1 cellular context compared by ENCODE assay signal in the genomic region with DNA sequence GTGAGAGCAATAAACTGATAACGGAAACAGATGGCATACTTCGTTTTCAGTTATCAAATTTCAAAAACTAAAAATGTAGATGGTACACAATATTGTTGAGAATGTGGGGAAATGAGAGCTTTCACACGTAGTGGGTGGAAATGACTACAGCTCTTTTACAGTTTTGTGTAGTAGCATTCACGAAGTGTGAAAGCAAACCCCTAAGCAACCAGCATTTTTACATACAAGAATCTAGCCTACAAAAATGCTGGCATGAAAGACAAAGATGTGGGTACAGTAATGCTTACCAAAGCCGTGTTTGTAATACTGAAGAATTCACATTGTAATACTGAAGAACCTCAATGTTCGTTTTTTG.
TF ChIP-seq lines count a peak whose summit lies in the region.

No MANE protein-coding gene starts in this region.

TF ChIP-seq in WTC11, 78 proteins besides CTCF, POLR2A, EP300 and RAD21 (continued from another document):
- TF ChIP-seq, protein P1, sequence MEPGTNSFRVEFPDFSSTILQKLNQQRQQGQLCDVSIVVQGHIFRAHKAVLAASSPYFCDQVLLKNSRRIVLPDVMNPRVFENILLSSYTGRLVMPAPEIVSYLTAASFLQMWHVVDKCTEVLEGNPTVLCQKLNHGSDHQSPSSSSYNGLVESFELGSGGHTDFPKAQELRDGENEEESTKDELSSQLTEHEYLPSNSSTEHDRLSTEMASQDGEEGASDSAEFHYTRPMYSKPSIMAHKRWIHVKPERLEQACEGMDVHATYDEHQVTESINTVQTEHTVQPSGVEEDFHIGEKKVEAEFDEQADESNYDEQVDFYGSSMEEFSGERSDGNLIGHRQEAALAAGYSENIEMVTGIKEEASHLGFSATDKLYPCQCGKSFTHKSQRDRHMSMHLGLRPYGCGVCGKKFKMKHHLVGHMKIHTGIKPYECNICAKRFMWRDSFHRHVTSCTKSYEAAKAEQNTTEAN (CRISPR knock-in tag; IDR thresholded peaks at IDR 0.05) = no peak
- no peak for TF ChIP-seq NFATC4 (CRISPR knock-in tag; IDR thresholded peaks at IDR 0.05)
- TF ChIP-seq FOXJ3 (CRISPR knock-in tag; IDR thresholded peaks at IDR 0.05; ENCODE audit: borderline replicate concordance) = no peak
- no peak for TF ChIP-seq NR1H2 (CRISPR knock-in tag; IDR thresholded peaks at IDR 0.05)
- no peak for TF ChIP-seq TEAD4 (CRISPR knock-in tag; IDR thresholded peaks at IDR 0.05)
- TF ChIP-seq, protein P2, sequence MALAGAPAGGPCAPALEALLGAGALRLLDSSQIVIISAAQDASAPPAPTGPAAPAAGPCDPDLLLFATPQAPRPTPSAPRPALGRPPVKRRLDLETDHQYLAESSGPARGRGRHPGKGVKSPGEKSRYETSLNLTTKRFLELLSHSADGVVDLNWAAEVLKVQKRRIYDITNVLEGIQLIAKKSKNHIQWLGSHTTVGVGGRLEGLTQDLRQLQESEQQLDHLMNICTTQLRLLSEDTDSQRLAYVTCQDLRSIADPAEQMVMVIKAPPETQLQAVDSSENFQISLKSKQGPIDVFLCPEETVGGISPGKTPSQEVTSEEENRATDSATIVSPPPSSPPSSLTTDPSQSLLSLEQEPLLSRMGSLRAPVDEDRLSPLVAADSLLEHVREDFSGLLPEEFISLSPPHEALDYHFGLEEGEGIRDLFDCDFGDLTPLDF (CRISPR knock-in tag; IDR thresholded peaks at IDR 0.05) = no peak
- TF ChIP-seq, protein P3, sequence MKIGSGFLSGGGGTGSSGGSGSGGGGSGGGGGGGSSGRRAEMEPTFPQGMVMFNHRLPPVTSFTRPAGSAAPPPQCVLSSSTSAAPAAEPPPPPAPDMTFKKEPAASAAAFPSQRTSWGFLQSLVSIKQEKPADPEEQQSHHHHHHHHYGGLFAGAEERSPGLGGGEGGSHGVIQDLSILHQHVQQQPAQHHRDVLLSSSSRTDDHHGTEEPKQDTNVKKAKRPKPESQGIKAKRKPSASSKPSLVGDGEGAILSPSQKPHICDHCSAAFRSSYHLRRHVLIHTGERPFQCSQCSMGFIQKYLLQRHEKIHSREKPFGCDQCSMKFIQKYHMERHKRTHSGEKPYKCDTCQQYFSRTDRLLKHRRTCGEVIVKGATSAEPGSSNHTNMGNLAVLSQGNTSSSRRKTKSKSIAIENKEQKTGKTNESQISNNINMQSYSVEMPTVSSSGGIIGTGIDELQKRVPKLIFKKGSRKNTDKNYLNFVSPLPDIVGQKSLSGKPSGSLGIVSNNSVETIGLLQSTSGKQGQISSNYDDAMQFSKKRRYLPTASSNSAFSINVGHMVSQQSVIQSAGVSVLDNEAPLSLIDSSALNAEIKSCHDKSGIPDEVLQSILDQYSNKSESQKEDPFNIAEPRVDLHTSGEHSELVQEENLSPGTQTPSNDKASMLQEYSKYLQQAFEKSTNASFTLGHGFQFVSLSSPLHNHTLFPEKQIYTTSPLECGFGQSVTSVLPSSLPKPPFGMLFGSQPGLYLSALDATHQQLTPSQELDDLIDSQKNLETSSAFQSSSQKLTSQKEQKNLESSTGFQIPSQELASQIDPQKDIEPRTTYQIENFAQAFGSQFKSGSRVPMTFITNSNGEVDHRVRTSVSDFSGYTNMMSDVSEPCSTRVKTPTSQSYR (CRISPR knock-in tag; IDR thresholded peaks at IDR 0.05) = no peak
- TF ChIP-seq, protein P4, sequence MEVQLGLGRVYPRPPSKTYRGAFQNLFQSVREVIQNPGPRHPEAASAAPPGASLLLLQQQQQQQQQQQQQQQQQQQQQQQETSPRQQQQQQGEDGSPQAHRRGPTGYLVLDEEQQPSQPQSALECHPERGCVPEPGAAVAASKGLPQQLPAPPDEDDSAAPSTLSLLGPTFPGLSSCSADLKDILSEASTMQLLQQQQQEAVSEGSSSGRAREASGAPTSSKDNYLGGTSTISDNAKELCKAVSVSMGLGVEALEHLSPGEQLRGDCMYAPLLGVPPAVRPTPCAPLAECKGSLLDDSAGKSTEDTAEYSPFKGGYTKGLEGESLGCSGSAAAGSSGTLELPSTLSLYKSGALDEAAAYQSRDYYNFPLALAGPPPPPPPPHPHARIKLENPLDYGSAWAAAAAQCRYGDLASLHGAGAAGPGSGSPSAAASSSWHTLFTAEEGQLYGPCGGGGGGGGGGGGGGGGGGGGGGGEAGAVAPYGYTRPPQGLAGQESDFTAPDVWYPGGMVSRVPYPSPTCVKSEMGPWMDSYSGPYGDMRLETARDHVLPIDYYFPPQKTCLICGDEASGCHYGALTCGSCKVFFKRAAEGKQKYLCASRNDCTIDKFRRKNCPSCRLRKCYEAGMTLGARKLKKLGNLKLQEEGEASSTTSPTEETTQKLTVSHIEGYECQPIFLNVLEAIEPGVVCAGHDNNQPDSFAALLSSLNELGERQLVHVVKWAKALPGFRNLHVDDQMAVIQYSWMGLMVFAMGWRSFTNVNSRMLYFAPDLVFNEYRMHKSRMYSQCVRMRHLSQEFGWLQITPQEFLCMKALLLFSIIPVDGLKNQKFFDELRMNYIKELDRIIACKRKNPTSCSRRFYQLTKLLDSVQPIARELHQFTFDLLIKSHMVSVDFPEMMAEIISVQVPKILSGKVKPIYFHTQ (CRISPR knock-in tag; IDR thresholded peaks at IDR 0.05) = no peak
- TF ChIP-seq FOXP1 (CRISPR knock-in tag; IDR thresholded peaks at IDR 0.05; ENCODE audit: borderline replicate concordance) = no peak
- TF ChIP-seq ZNF317 (CRISPR knock-in tag; IDR thresholded peaks at IDR 0.05; ENCODE audit: borderline replicate concordance, low read depth) = no peak
- no peak for TF ChIP-seq HMGA2 (CRISPR knock-in tag; IDR thresholded peaks at IDR 0.05)
TF ChIP-seq in WTC11: peak in this region for 0.
